Comparison of ENCODE assay signal across 8 cellular contexts in genomic region chr4:86019362-86019761, GRCh38.
"Had no signal": no experiment of that assay in that cellular context is flagged by ENCODE, and none has a peak within 500 bp of the region (broad histone marks: within the 10 kb centered on the region; RNA-seq: fewer than 3 reads in every experiment).

No MANE protein-coding gene starts in this region.

- H3K4me3 ChIP-seq: GM23248, HAP-1 had no signal

- H3K36me3 ChIP-seq: HAP-1 had no signal

- FAIRE-seq: HTR-8/SVneo had no signal

- H3K9ac ChIP-seq: GM23248 had no signal

- H3K9me3 ChIP-seq: HAP-1 had no signal

- H3K27ac ChIP-seq: GM23248 had no signal

- DNase-seq: GM23248, GOT3, H7, HFFc6, IMR-90 had no signal

- H2AFZ ChIP-seq: GM23248 had no signal

- H3K4me1 ChIP-seq: HAP-1 had no signal

- ATAC-seq: HCT116 had no signal
